ENCODE assay signal across 8 cellular contexts in genomic region chr3:128787256-128788253, GRCh38.
DNase-seq lines count a peak whose midpoint lies in the region; ATAC-seq, FAIRE-seq and TF ChIP-seq lines count a peak whose summit lies in the region.

No MANE protein-coding gene starts in this region.

- no peaks in the 10 kb centered on the region for H3K9me3 Mint-ChIP-seq in CD4-positive, CD25-positive, alpha-beta regulatory T cell
- no peaks in the 10 kb centered on the region for H3K9me3 Mint-ChIP-seq in natural killer cell

- POLR2A ChIA-PET in GM12878 (lab: Charles Lee): interaction anchor here (0.5 to 3.3 kb wide), 4 partner anchors 17 to 93 kb away, joined by 3 to 11 read pairs (median 4); no protein-coding TSS in a partner anchor

- no peaks in the 10 kb centered on the region for H3K27me3 ChIP-seq in CD4-positive, CD25-positive, alpha-beta regulatory T cell (ENCODE audit: control insufficient read depth, insufficient read depth, low read length)
- no peaks in the 10 kb centered on the region for H3K27me3 ChIP-seq in GM12878 (replicated peaks in 1 of 2; ENCODE audit: control insufficient read depth in 2 of 2, insufficient read depth in 2 of 2, low read length in 1 of 2)

- TF ChIP-seq CTCF in GM12878 (IDR thresholded peaks at IDR 0.05 in 2 of 3, conservative IDR thresholded peaks at IDR 0.05 in 1 of 3; ENCODE audit: control insufficient read depth in 2 of 3, extremely low read depth in 1 of 3, insufficient read depth in 1 of 3, low read depth in 3 of 3, low read length in 3 of 3) (peak; percentile 26 to 59 (median 59); a peak in 5 of 6 replicates), natural killer cell (IDR thresholded peaks at IDR 0.05) (peak; percentile 28)

- no peak overlapping the region for H3K9ac ChIP-seq in GM12878 (ENCODE audit: control insufficient read depth, insufficient read depth, low read length)

- peak; percentile 54 to 63 for ATAC-seq in CD4-positive, CD25-positive, alpha-beta regulatory T cell (ENCODE audit: low read depth in 2 of 2)
- ATAC-seq in GM21619 (IDR thresholded peaks at IDR 0.05; ENCODE audit: unreplicated experiment): peak; percentile 39
- ATAC-seq in GM12878: peak; percentile 87
- peak; percentile 72 to 79 (median 79) for ATAC-seq in natural killer cell

- peak; percentile 36; the same call in 1 of the 2 replicates for TF ChIP-seq RAD21 in GM12878 (IDR thresholded peaks at IDR 0.05; ENCODE audit: insufficient read depth, low read depth, low read length)

- 62% methylated on average over 12 of the region's 12 CpGs for WGBS in GM12878 (ENCODE audit: insufficient coverage, insufficient replicate concordance, low lambda C conversion rate, missing lambda C conversion rate)

- peaks cover 2% of the 10 kb centered on the region; the same call in 1 of the 2 replicates for H4K20me1 ChIP-seq in GM12878 (ENCODE audit: control insufficient read depth, insufficient read depth)

- peak overlapping the region; percentile 39 to 86 (median 74) for H3K4me3 Mint-ChIP-seq in CD4-positive, CD25-positive, alpha-beta regulatory T cell
- H3K4me3 Mint-ChIP-seq in natural killer cell: peak overlapping the region; percentile 81

- peak in 2 of 3 donors; percentile 11 to 55 for DNase-seq in CD4-positive, CD25-positive, alpha-beta regulatory T cell
- DNase-seq in OCI-M1 (lab: John Stamatoyannopoulos, UW) (peak; percentile 35), GM12878 (ENCODE audit: low read depth, low spot score) (no peak), natural killer cell (no peak), hippocampal formation (lab: John Stamatoyannopoulos, UW) (no peak), GM19240 (ENCODE audit: insufficient read length, low spot score) (no peak)
- no peak for DNase-seq in activated CD4-positive, CD25-positive, alpha-beta regulatory T cell (lab: John Stamatoyannopoulos, UW)

- H3K27ac ChIP-seq in CD4-positive, CD25-positive, alpha-beta regulatory T cell (ENCODE audit: insufficient read depth, low read length, poor library complexity, severe bottlenecking): peak overlapping the region; percentile 81
- peak overlapping the region; percentile 24 for H3K27ac ChIP-seq in GM12878 (ENCODE audit: control insufficient read depth, insufficient read depth)

- H3K4me1 Mint-ChIP-seq in CD4-positive, CD25-positive, alpha-beta regulatory T cell: peaks cover 26 to 95% (median 68%) of the 10 kb centered on the region in 4 donors
- H3K4me1 Mint-ChIP-seq in natural killer cell: peaks cover 65 to 80% of the 10 kb centered on the region in 2 donors

- BruUV-seq in GM12878 (replicated peaks; lab: Mats Ljungman, UMichigan): no TSS peak

- in situ Hi-C loops in GM12878 (cut with MboI): no loop called here

- peak overlapping the region; percentile 89 to 100 (median 95) for H3K27ac Mint-ChIP-seq in CD4-positive, CD25-positive, alpha-beta regulatory T cell
- H3K27ac Mint-ChIP-seq in natural killer cell: peak overlapping the region; percentile 80 to 83

- no peaks in the 10 kb centered on the region for H3K36me3 ChIP-seq in CD4-positive, CD25-positive, alpha-beta regulatory T cell (ENCODE audit: control insufficient read depth, insufficient read depth, low read length)
- H3K36me3 ChIP-seq in GM12878 (ENCODE audit: control insufficient read depth in 2 of 2, insufficient read depth in 2 of 2, low read length in 1 of 2): no peaks in the 10 kb centered on the region; a peak in 1 of 4 replicates

- intact Hi-C loops in GM12878 (cut with micrococcal nuclease; ENCODE audit: unreplicated experiment): loop anchor here (5.0 kb wide), 1 partner anchor 55 kb away; no protein-coding TSS in a partner anchor
- intact Hi-C loops in natural killer cell (cut with micrococcal nuclease): loop anchor here (2.0 to 5.0 kb wide), 2 partner anchors 23 to 35 kb away; no protein-coding TSS in a partner anchor

- peaks cover 79% of the 10 kb centered on the region for H3K79me2 ChIP-seq in GM12878 (ENCODE audit: control insufficient read depth, insufficient read depth, low read length)

- H3K4me2 ChIP-seq in GM12878 (ENCODE audit: control insufficient read depth, insufficient read depth): peak overlapping the region; percentile 93

- no peak for TF ChIP-seq POLR2A in GM12878 (IDR thresholded peaks at IDR 0.05; ENCODE audit: low read depth, low read length)

- no peak for TF ChIP-seq EP300 in GM12878 (IDR thresholded peaks at IDR 0.05; ENCODE audit: borderline replicate concordance in 1 of 2, control insufficient read depth in 1 of 2, low read depth in 2 of 2, low read length in 2 of 2)

- H3K27me3 Mint-ChIP-seq in CD4-positive, CD25-positive, alpha-beta regulatory T cell: no peaks in the 10 kb centered on the region
- H3K27me3 Mint-ChIP-seq in natural killer cell (ENCODE audit: low read depth in 2 of 2): no peaks in the 10 kb centered on the region

- peaks cover 63% of the 10 kb centered on the region for H3K4me1 ChIP-seq in CD4-positive, CD25-positive, alpha-beta regulatory T cell (ENCODE audit: control insufficient read depth, insufficient read depth, low read length, poor library complexity, severe bottlenecking)
- H3K4me1 ChIP-seq in GM12878 (ENCODE audit: control insufficient read depth, insufficient read depth, low read length): peaks cover 55% of the 10 kb centered on the region

- no peaks in the 10 kb centered on the region for H3K36me3 Mint-ChIP-seq in CD4-positive, CD25-positive, alpha-beta regulatory T cell
- no peaks in the 10 kb centered on the region for H3K36me3 Mint-ChIP-seq in natural killer cell

- no peak overlapping the region for H2AFZ ChIP-seq in GM12878 (ENCODE audit: control insufficient read depth, low read depth, low read length)

- peak overlapping the region; percentile 77 for H3K4me3 ChIP-seq in CD4-positive, CD25-positive, alpha-beta regulatory T cell (ENCODE audit: low read depth, low read length)
- peak overlapping the region; percentile 57; the same call in 1 of the 2 replicates for H3K4me3 ChIP-seq in GM12878

- CTCF ChIA-PET in GM12878 (lab: Yijun Ruan, JAX): interaction anchor here (0.6 to 3.5 kb wide), 9 partner anchors 9 to 170 kb away, joined by 3 to 44 read pairs (median 5); no protein-coding TSS in a partner anchor

- no peaks in the 10 kb centered on the region for H3K9me3 ChIP-seq in CD4-positive, CD25-positive, alpha-beta regulatory T cell (ENCODE audit: control insufficient read depth in 2 of 2, low read length in 2 of 2)
- H3K9me3 ChIP-seq in GM12878 (replicated peaks; ENCODE audit: control insufficient read depth, insufficient read depth, low read length): no peaks in the 10 kb centered on the region

- FAIRE-seq in GM12878 (lab: Jason Lieb, UNC): no peak

- RAD21 ChIA-PET in GM12878 (lab: Charles Lee; ENCODE audit: unreplicated experiment): interaction anchor here (1.2 to 3.7 kb wide), 4 partner anchors 17 to 170 kb away, joined by 3 to 23 read pairs (median 8); no protein-coding TSS in a partner anchor

- SMC1A ChIA-PET in GM12878 (lab: Charles Lee; ENCODE audit: uncharacterized antibody, unreplicated experiment): interaction anchor here (1.2 to 3.8 kb wide), 8 partner anchors 9 to 107 kb away, joined by 3 to 23 read pairs (median 8); partner anchors contain the start of gene RAB7A

TF ChIP-seq in GM12878, 131 proteins besides CTCF, POLR2A, EP300 and RAD21:
- TF ChIP-seq SRF (IDR thresholded peaks at IDR 0.05; ENCODE audit: low read depth in 2 of 2, low read length in 2 of 2) (peak in 1 of 2 experiments; percentile 71; a peak in 2 of 4 replicates), TAF1 (IDR thresholded peaks at IDR 0.05; ENCODE audit: borderline replicate concordance, low read depth, low read length) (no peak)

Comparison
In these comparisons a context has a peak if more than half of its experiments do, and no peak if none do; other contexts are left out.
1. DNase-seq: peak in CD4-positive, CD25-positive, alpha-beta regulatory T cell (2 of 3) and OCI-M1 (single experiment); none in GM12878 (single experiment), natural killer cell (single experiment), hippocampal formation (0 of 2), GM19240 (single experiment) and activated CD4-positive, CD25-positive, alpha-beta regulatory T cell (0 of 4).
2. Peak in every context shown above with its lines, with median percentiles within 50 percentile points of each other: ATAC-seq.